In genomic region chr6:21003780-21004541, GRCh38 we compare ENCODE assay signal across 8 cellular contexts.
DNase-seq lines count a peak whose midpoint lies in the region; ATAC-seq and TF ChIP-seq lines count a peak whose summit lies in the region.

No MANE protein-coding gene starts in this region.

- peak overlapping the region; percentile 17 for H3K27ac ChIP-seq in left ventricle myocardium inferior (replicated peaks)

- intact Hi-C loops in left ventricle myocardium inferior (cut with micrococcal nuclease): no loop called here

- H3K4me1 ChIP-seq in left ventricle myocardium inferior: peaks cover 13% of the 10 kb centered on the region

- ATAC-seq in GM18868 (IDR thresholded peaks at IDR 0.05; ENCODE audit: unreplicated experiment) (peak; percentile 75), HG02852 (IDR thresholded peaks at IDR 0.05; ENCODE audit: unreplicated experiment) (peak; percentile 85)
- ATAC-seq in stimulated activated effector memory CD8-positive, alpha-beta T cell treated with anti-CD3 and anti-CD28 coated beads, Interleukin-12 subunit alpha, Interleukin-12 subunit beta, amount 100 ng/mL, for 72 hours: no peak

- H3K4me3 Mint-ChIP-seq in stimulated activated effector memory CD8-positive, alpha-beta T cell treated with anti-CD3 and anti-CD28 coated beads, Interleukin-12 subunit alpha, Interleukin-12 subunit beta, amount 100 ng/mL, for 72 hours: no peak overlapping the region

- H3K36me3 Mint-ChIP-seq in stimulated activated effector memory CD8-positive, alpha-beta T cell treated with anti-CD3 and anti-CD28 coated beads, Interleukin-12 subunit alpha, Interleukin-12 subunit beta, amount 100 ng/mL, for 72 hours: peaks cover 36% of the 10 kb centered on the region

- H3K9me3 Mint-ChIP-seq in stimulated activated effector memory CD8-positive, alpha-beta T cell treated with anti-CD3 and anti-CD28 coated beads, Interleukin-12 subunit alpha, Interleukin-12 subunit beta, amount 100 ng/mL, for 72 hours: no peaks in the 10 kb centered on the region

- no peak overlapping the region for H3K4me3 ChIP-seq in left ventricle myocardium inferior

- TF ChIP-seq CTCF in left ventricle myocardium inferior (IDR thresholded peaks at IDR 0.05; ENCODE audit: borderline replicate concordance): no peak

- DNase-seq in NCI-H2171 treated with DMSO at 0.1 percent for 48 hours (lab: John Stamatoyannopoulos, UW): peak; percentile 83
- no peak for DNase-seq in left ventricle myocardium inferior
- no peak for DNase-seq in stimulated activated effector memory CD8-positive, alpha-beta T cell treated with anti-CD3 and anti-CD28 coated beads, Interleukin-12 subunit alpha, Interleukin-12 subunit beta, amount 100 ng/mL, for 72 hours (ENCODE audit: low spot score in 2 of 2)
- no peak for DNase-seq in NCI-H82 (lab: John Stamatoyannopoulos, UW)
- no peak for DNase-seq in NOMO-1 (lab: John Stamatoyannopoulos, UW; ENCODE audit: unreplicated experiment in 2 of 2)
- DNase-seq in NCI-H2107 treated with DMSO at 0.1 percent for 48 hours (lab: John Stamatoyannopoulos, UW; ENCODE audit: unreplicated experiment): no peak

- no peaks in the 10 kb centered on the region for H3K4me1 Mint-ChIP-seq in stimulated activated effector memory CD8-positive, alpha-beta T cell treated with anti-CD3 and anti-CD28 coated beads, Interleukin-12 subunit alpha, Interleukin-12 subunit beta, amount 100 ng/mL, for 72 hours

- H3K9me3 ChIP-seq in left ventricle myocardium inferior (replicated peaks): no peaks in the 10 kb centered on the region

- no peak overlapping the region for H3K27ac Mint-ChIP-seq in stimulated activated effector memory CD8-positive, alpha-beta T cell treated with anti-CD3 and anti-CD28 coated beads, Interleukin-12 subunit alpha, Interleukin-12 subunit beta, amount 100 ng/mL, for 72 hours

- H3K36me3 ChIP-seq in left ventricle myocardium inferior: no peaks in the 10 kb centered on the region

- no peaks in the 10 kb centered on the region for H3K27me3 ChIP-seq in left ventricle myocardium inferior (ENCODE audit: low read depth)
